Comparison of ENCODE assay signal across 1 cellular context in the genomic region with DNA sequence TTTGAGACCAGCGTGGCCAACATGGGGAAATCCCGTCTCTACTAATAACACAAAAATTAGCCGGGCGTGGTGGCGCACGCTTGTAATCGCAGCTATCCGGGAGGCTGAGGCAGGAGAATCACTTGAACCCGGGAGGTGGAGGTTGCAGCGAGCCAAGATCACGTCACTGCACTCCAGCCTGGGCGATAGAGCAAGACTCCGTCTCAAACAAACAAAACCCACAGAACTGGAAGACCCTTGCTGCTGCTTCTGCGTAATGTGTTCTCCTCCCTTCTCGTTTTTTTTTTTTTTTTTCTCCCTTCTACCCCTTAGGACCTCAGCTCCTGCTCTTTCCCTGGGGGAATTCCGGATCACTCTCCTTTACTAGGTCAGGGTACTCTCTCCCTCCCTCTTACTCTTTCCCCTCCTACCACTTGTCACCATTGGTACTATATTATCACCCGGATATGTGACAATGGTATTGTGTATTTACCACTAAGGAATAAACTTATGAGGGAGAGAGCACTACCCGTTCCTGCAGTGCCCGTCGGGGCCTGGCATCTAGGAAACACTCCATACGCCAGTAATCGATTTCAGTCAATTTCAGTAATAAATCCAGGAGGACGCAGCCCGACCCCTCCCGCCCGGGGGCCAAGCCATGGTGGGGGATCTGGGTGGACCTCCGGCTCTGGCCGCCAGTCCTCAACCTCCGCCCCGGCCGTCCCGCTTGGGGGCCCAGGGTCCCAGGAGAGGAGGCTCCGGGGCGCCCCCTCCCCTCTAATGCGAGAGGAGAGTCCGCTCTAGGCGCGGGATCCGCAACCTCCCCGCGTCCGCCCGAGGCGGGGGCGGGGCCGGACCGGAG.
A peak's percentile ranks its signal among the peaks of the same experiment; 100 is the strongest.
TF ChIP-seq lines count a peak whose summit lies in the region.

No MANE protein-coding gene starts in this region.

TF ChIP-seq in IMR-90, 13 proteins besides CTCF, POLR2A, EP300 and RAD21 (continued from another document):
- TF ChIP-seq, protein P1, sequence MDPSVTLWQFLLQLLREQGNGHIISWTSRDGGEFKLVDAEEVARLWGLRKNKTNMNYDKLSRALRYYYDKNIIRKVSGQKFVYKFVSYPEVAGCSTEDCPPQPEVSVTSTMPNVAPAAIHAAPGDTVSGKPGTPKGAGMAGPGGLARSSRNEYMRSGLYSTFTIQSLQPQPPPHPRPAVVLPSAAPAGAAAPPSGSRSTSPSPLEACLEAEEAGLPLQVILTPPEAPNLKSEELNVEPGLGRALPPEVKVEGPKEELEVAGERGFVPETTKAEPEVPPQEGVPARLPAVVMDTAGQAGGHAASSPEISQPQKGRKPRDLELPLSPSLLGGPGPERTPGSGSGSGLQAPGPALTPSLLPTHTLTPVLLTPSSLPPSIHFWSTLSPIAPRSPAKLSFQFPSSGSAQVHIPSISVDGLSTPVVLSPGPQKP (IDR thresholded peaks at IDR 0.05; ENCODE audit: borderline replicate concordance, low read depth, low read length): no peak
- TF ChIP-seq MAZ (IDR thresholded peaks at IDR 0.05; ENCODE audit: borderline replicate concordance, low read depth, low read length) (peak; percentile 72; the same call in 1 of the 2 replicates), NFE2L2 (IDR thresholded peaks at IDR 0.05; ENCODE audit: low read depth, low read length) (no peak), CHD1 (IDR thresholded peaks at IDR 0.05; ENCODE audit: low read depth, low read length) (no peak)
